8 cellular contexts compared by ENCODE assay signal in genomic region chr5:83721878-83722779, GRCh38. TPM values are rescaled to one million over a fixed set of nuclear protein-coding genes. Genes with fewer than 3 reads are reported as not detected.
DNase-seq lines count a peak whose midpoint lies in the region; ATAC-seq and TF ChIP-seq lines count a peak whose summit lies in the region.

No MANE protein-coding gene starts in this region.

- peak; percentile 84 for ATAC-seq in HG02884 (IDR thresholded peaks at IDR 0.05; ENCODE audit: unreplicated experiment)

- H3K36me3 ChIP-seq in GM06990 (ENCODE audit: control insufficient read depth, insufficient read depth, low read length): no peaks in the 10 kb centered on the region
- no peaks in the 10 kb centered on the region for H3K36me3 ChIP-seq in rectal smooth muscle tissue (ENCODE audit: control insufficient read depth, insufficient read depth, low read length)

- in situ Hi-C loops in astrocyte of the cerebellum (cut with HindIII; ENCODE audit: low sequenced_read_pairs): no loop called here

- H3K27ac ChIP-seq in 22Rv1 (peak overlapping the region; percentile 60), rectal smooth muscle tissue (ENCODE audit: low read depth, low read length) (no peak overlapping the region)

- TF ChIP-seq CTCF in 22Rv1 (IDR thresholded peaks at IDR 0.05) (peak; percentile 78), GM06990 (IDR thresholded peaks at IDR 0.05; ENCODE audit: insufficient read depth, low read length, poor library complexity, severe bottlenecking) (peak; percentile 27), astrocyte of the cerebellum (IDR thresholded peaks at IDR 0.05; ENCODE audit: low read depth, low read length, missing control alignments) (peak; percentile 67)

- no peak overlapping the region for H3K4me3 ChIP-seq in GM06990 (replicated peaks; ENCODE audit: low read depth, low read length)
- H3K4me3 ChIP-seq in astrocyte of the cerebellum (ENCODE audit: low read depth, low read length): peak overlapping the region; percentile 47
- H3K4me3 ChIP-seq in rectal smooth muscle tissue (ENCODE audit: low read length): peak overlapping the region; percentile 71

- H3K9ac ChIP-seq in rectal smooth muscle tissue (ENCODE audit: low read length): no peak overlapping the region

- H3K4me1 ChIP-seq in rectal smooth muscle tissue (ENCODE audit: control insufficient read depth, insufficient read depth, low read length): no peaks in the 10 kb centered on the region

- H3K27me3 ChIP-seq in GM06990 (replicated peaks; ENCODE audit: control insufficient read depth, insufficient read depth, low read length): no peaks in the 10 kb centered on the region; the same call in 1 of the 2 replicates
- H3K27me3 ChIP-seq in rectal smooth muscle tissue (ENCODE audit: control insufficient read depth, insufficient read depth, low read length): no peaks in the 10 kb centered on the region

- DNase-seq in GM06990 (ENCODE audit: extremely low read depth, insufficient read length): peak; percentile 54
- DNase-seq in NCI-H460 (ENCODE audit: extremely low read depth, low read depth): peak; percentile 65
- DNase-seq in astrocyte of the cerebellum (ENCODE audit: low read depth): peak; percentile 58
- peak; percentile 69 to 73 for DNase-seq in hippocampal formation (lab: John Stamatoyannopoulos, UW)
- DNase-seq in cortex of kidney (lab: John Stamatoyannopoulos, UW): no peak

RNA-seq across cellular contexts. Expression of gene HAPLN1, which starts 1.5 kb away (rescaled TPM):
- total RNA-seq in NCI-H460 (2014; rRNA removed; shearing (Covaris generic)): not detected in 2 replicates
- not detected in 2 replicates for polyA plus RNA-seq in NCI-H460 (2014; cell fraction: nucleus; rRNA removed)

Comparison
In these comparisons a context has a peak if more than half of its experiments do, and no peak if none do; other contexts are left out.
1. CTCF ChIP-seq: peak in every context shown above with its lines; median percentile 78 in 22Rv1; 67 in astrocyte of the cerebellum; 27 in GM06990.